Comparison of ENCODE assay signal across 8 cellular contexts in the genomic region with DNA sequence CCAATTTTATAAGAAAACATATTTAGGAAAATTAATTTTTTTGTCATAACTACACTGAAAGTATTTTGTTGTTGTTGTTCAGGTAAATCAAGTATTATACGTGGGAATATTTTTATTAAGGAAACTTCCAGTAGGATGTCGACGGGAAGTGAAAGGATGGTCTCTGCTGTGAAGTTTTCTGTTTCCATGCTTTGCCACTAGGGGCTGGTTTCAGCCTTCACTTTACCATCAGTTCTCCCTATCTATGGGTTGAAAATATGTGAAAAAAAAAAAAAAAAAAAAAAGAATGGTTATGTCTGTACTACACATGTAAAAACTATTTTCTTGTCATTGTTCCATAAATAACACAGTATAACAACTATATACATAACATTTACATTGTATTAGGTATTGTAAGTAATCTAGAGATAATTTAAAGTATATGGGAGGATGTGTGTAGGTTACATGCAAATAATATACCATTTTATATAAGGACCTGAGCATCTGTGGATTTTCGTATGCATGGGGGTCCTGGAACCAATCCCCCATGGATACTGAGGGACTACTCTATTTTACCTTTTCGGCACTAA.
A peak's percentile ranks its signal among the peaks of the same experiment; 100 is the strongest.
DNase-seq lines count a peak whose midpoint lies in the region; ATAC-seq and TF ChIP-seq lines count a peak whose summit lies in the region.

No MANE protein-coding gene starts in this region.

- TF ChIP-seq CTCF in MCF 10A (IDR thresholded peaks at IDR 0.05; ENCODE audit: unreplicated experiment) = peak; percentile 32

- POLR2A ChIA-PET in MCF 10A (lab: Yijun Ruan, JAX) = interaction anchor here (0.6 to 0.9 kb wide), 2 partner anchors 23 to 402 kb away, joined by 3 read pairs; no protein-coding TSS in a partner anchor

- intact Hi-C loops in MCF 10A (cut with micrococcal nuclease) = no loop called here

- no peaks in the 10 kb centered on the region for H3K27me3 Mint-ChIP-seq in MCF 10A (ENCODE audit: insufficient read depth, unreplicated experiment)

- no TSS peak for BruUV-seq in MCF 10A (replicated peaks; lab: Mats Ljungman, UMichigan)

- H3K36me3 Mint-ChIP-seq in MCF 10A (ENCODE audit: insufficient read depth, unreplicated experiment) = no peaks in the 10 kb centered on the region

- peak; percentile 60 for DNase-seq in DMS114 treated with DMSO at 0.1 percent for 48 hours (lab: John Stamatoyannopoulos, UW; ENCODE audit: unreplicated experiment)
- DNase-seq in LoVo (ENCODE audit: low spot score) = peak; percentile 23
- DNase-seq in MCF 10A (ENCODE audit: unreplicated experiment) = no peak
- DNase-seq in myocyte (ENCODE audit: low read depth) = peak; percentile 36
- no peak for DNase-seq in T-helper 2 cell
- DNase-seq in GDM1 (lab: John Stamatoyannopoulos, UW) = no peak
- no peak for DNase-seq in activated gamma-delta T cell treated with Interleukin-2 at 50 U/mL for 16 hours

- CTCF ChIA-PET in MCF 10A (lab: Yijun Ruan, JAX) = interaction anchor here (0.5 to 1.3 kb wide), 4 partner anchors 25 to 790 kb away, joined by 3 read pairs; no protein-coding TSS in a partner anchor

- H3K27ac Mint-ChIP-seq in MCF 10A (ENCODE audit: low read depth, unreplicated experiment) = peak overlapping the region; percentile 55

- no peaks in the 10 kb centered on the region for H3K9me3 Mint-ChIP-seq in MCF 10A (ENCODE audit: unreplicated experiment)

- H3K4me1 Mint-ChIP-seq in MCF 10A (ENCODE audit: insufficient read depth, unreplicated experiment) = peaks cover 11% of the 10 kb centered on the region

- no peak for ATAC-seq in HG03520 (IDR thresholded peaks at IDR 0.05; ENCODE audit: unreplicated experiment)

- H3K4me3 Mint-ChIP-seq in MCF 10A (ENCODE audit: unreplicated experiment) = no peak overlapping the region

Comparison
In these comparisons a context has a peak if more than half of its experiments do, and no peak if none do; other contexts are left out.
1. DNase-seq: peak in DMS114 treated with DMSO at 0.1 percent for 48 hours (single experiment), LoVo (single experiment) and myocyte (single experiment); none in MCF 10A (single experiment), T-helper 2 cell (0 of 5), GDM1 (single experiment) and activated gamma-delta T cell treated with Interleukin-2 at 50 U/mL for 16 hours (single experiment).